15 cellular contexts compared by ENCODE assay signal in the genomic region with DNA sequence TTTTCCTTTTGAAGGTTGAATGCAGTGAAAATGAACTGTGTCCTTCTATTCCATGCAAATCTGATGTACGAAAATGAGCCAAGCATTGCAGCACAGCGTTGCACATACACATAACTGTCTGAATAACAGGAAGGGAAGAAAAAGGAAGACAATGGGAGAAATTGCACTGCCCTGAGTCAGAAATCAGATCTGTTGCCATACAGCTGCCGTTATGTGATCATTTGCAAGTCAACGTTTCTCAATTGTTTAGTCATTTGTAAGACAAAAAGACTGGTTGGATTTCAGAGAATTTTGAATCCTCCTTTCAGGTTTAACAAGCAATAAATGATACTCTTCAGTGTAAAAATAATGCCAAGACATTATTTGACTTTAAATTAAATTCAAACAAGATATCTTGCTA.
DNase-seq lines count a peak whose midpoint lies in the region; ATAC-seq, FAIRE-seq and TF ChIP-seq lines count a peak whose summit lies in the region.
"Had no signal": no experiment of that assay in that cellular context is flagged by ENCODE, and none has a peak within 500 bp of the region (broad histone marks: within the 10 kb centered on the region; RNA-seq: fewer than 3 reads in every experiment).

No MANE protein-coding gene starts in this region.

- DNase-seq in A549 (ENCODE audit: low read depth in 1 of 2, low spot score in 1 of 2) = peak in 1 of 2 experiments; percentile 12
- peak; percentile 71 to 99 for DNase-seq in cardiac fibroblast (ENCODE audit: low read depth in 2 of 2)
- DNase-seq in iris pigment epithelial cell (ENCODE audit: low read depth) = peak; percentile 96
- no peak for DNase-seq in GM13976 (ENCODE audit: low spot score)
- no peak for DNase-seq in natural killer cell treated with Interleukin-12 subunit alpha and Interleukin-12 subunit beta and Interleukin-15 and Interleukin-18, amount 100 ng/mL, for 72 hours (ENCODE audit: low spot score)
- no peak for DNase-seq in AG08395 (ENCODE audit: low spot score)
- DNase-seq: activated CD8-positive, alpha-beta memory T cell treated with anti-CD3 and anti-CD28 coated beads, Interleukin-2, amount 10 ng/mL, durations not matched to agents 7 days and 5 days; activated naive CD4-positive, alpha-beta T cell treated with Interleukin-2 at 50 U/mL for 16 hours; gastrocnemius medialis; left lung; NCI-H345; occipital lobe; stimulated activated CD8-positive, alpha-beta memory T cell treated with anti-CD3 and anti-CD28 coated beads, Interleukin-4, amount 100 ng/mL, for 48 hours had no signal

- no peak overlapping the region for H3K27ac Mint-ChIP-seq in natural killer cell treated with Interleukin-12 subunit alpha and Interleukin-12 subunit beta and Interleukin-15 and Interleukin-18, amount 100 ng/mL, for 72 hours
- H3K27ac Mint-ChIP-seq: activated CD8-positive, alpha-beta memory T cell treated with anti-CD3 and anti-CD28 coated beads, Interleukin-2, amount 10 ng/mL, durations not matched to agents 7 days and 5 days had no signal

- no peaks in the 10 kb centered on the region for H3K36me3 ChIP-seq in HUES64 (ENCODE audit: insufficient read depth, low read length)
- H3K36me3 ChIP-seq: gastrocnemius medialis, left lung had no signal

- TF ChIP-seq CTCF in A549 (IDR thresholded peaks at IDR 0.05) (no peak), cardiac fibroblast (IDR thresholded peaks at IDR 0.05; ENCODE audit: low read depth, low read length) (no peak), GM13976 (IDR thresholded peaks at IDR 0.05; ENCODE audit: borderline replicate concordance, control extremely low read depth, extremely low read depth, insufficient read depth, missing control alignments) (no peak)

- H3K4me1 Mint-ChIP-seq in natural killer cell treated with Interleukin-12 subunit alpha and Interleukin-12 subunit beta and Interleukin-15 and Interleukin-18, amount 100 ng/mL, for 72 hours (ENCODE audit: low read depth in 2 of 2) = no peaks in the 10 kb centered on the region
- H3K4me1 Mint-ChIP-seq: activated CD8-positive, alpha-beta memory T cell treated with anti-CD3 and anti-CD28 coated beads, Interleukin-2, amount 10 ng/mL, durations not matched to agents 7 days and 5 days had no signal

- no peak for TF ChIP-seq RAD21 in A549 (conservative IDR thresholded peaks at IDR 0.05 in 1 of 2, IDR thresholded peaks at IDR 0.05 in 1 of 2)

- H3K9me3 Mint-ChIP-seq in natural killer cell treated with Interleukin-12 subunit alpha and Interleukin-12 subunit beta and Interleukin-15 and Interleukin-18, amount 100 ng/mL, for 72 hours = peaks cover 3% of the 10 kb centered on the region

- H3K4me3 ChIP-seq in A549 = no peak overlapping the region
- no peak overlapping the region for H3K4me3 ChIP-seq in HUES64 (ENCODE audit: low read length)
- H3K4me3 ChIP-seq in cardiac fibroblast (replicated peaks in 1 of 2; ENCODE audit: low read depth in 2 of 2, low read length in 2 of 2) = no peak overlapping the region
- H3K4me3 ChIP-seq: gastrocnemius medialis, left lung had no signal

- POLR2A ChIA-PET in A549 (lab: Yijun Ruan, JAX) = no interaction called here

- no peak overlapping the region for H3K27ac ChIP-seq in A549
- H3K27ac ChIP-seq in HUES64 (ENCODE audit: low read depth, low read length) = peak overlapping the region; percentile 66
- H3K27ac ChIP-seq: gastrocnemius medialis, left lung had no signal

- WGBS in A549 (ENCODE audit: missing lambda C conversion rate) = 16% methylated on average over 4 of the region's 4 CpGs
- 45% methylated on average over 4 of the region's 4 CpGs for WGBS in HUES64

- H3K27me3 Mint-ChIP-seq in natural killer cell treated with Interleukin-12 subunit alpha and Interleukin-12 subunit beta and Interleukin-15 and Interleukin-18, amount 100 ng/mL, for 72 hours = peaks cover 0 to 2% of the 10 kb centered on the region in 2 donors
- H3K27me3 Mint-ChIP-seq: activated CD8-positive, alpha-beta memory T cell treated with anti-CD3 and anti-CD28 coated beads, Interleukin-2, amount 10 ng/mL, durations not matched to agents 7 days and 5 days had no signal

- no peak overlapping the region for H3K4me3 Mint-ChIP-seq in natural killer cell treated with Interleukin-12 subunit alpha and Interleukin-12 subunit beta and Interleukin-15 and Interleukin-18, amount 100 ng/mL, for 72 hours
- H3K4me3 Mint-ChIP-seq: activated CD8-positive, alpha-beta memory T cell treated with anti-CD3 and anti-CD28 coated beads, Interleukin-2, amount 10 ng/mL, durations not matched to agents 7 days and 5 days had no signal

- ATAC-seq in A549 (no peak; a peak in 1 of 6 replicates), GM21423 (IDR thresholded peaks at IDR 0.05; ENCODE audit: unreplicated experiment) (no peak)
- no peak for ATAC-seq in natural killer cell treated with Interleukin-12 subunit alpha and Interleukin-12 subunit beta and Interleukin-15 and Interleukin-18, amount 100 ng/mL, for 72 hours
- ATAC-seq: activated CD8-positive, alpha-beta memory T cell treated with anti-CD3 and anti-CD28 coated beads, Interleukin-2, amount 10 ng/mL, durations not matched to agents 7 days and 5 days; gastrocnemius medialis; left lung had no signal

- no peaks in the 10 kb centered on the region for H3K36me3 Mint-ChIP-seq in natural killer cell treated with Interleukin-12 subunit alpha and Interleukin-12 subunit beta and Interleukin-15 and Interleukin-18, amount 100 ng/mL, for 72 hours
- H3K36me3 Mint-ChIP-seq: activated CD8-positive, alpha-beta memory T cell treated with anti-CD3 and anti-CD28 coated beads, Interleukin-2, amount 10 ng/mL, durations not matched to agents 7 days and 5 days had no signal

- H3K4me2 ChIP-seq in A549 = 0 out of 3 replicates have a peak overlapping the region, but pooled peaks have one; percentile 26

- CTCF ChIA-PET in A549 (lab: Yijun Ruan, JAX) = no interaction called here

- H3K9me3 ChIP-seq in A549 (no peaks in the 10 kb centered on the region), HUES64 (ENCODE audit: insufficient read depth, low read depth, low read length) (no peaks in the 10 kb centered on the region)
- H3K9me3 ChIP-seq: gastrocnemius medialis, left lung had no signal

- TF ChIP-seq POLR2A in A549 (IDR thresholded peaks at IDR 0.05; ENCODE audit: low read length) = no peak

- 0 out of 2 replicates have a peak overlapping the region, but pooled peaks have one; percentile 15 for H3K9ac ChIP-seq in HUES64 (ENCODE audit: low read depth, low read length)

- in situ Hi-C loops in GM13976 (cut with MboI; ENCODE audit: low sequenced_read_pairs, unreplicated experiment) = no loop called here

- no peak for TF ChIP-seq EP300 in A549 (IDR thresholded peaks at IDR 0.05)

- H3K4me1 ChIP-seq in A549 (no peaks in the 10 kb centered on the region), HUES64 (ENCODE audit: insufficient read depth, low read length) (peaks cover 20% of the 10 kb centered on the region)
- H3K4me1 ChIP-seq: gastrocnemius medialis, left lung had no signal

- no peak for FAIRE-seq in A549 (lab: Jason Lieb, UNC)

- no peaks in the 10 kb centered on the region for H3K27me3 ChIP-seq in HUES64 (ENCODE audit: insufficient read depth, low read length)
- H3K27me3 ChIP-seq: gastrocnemius medialis, left lung had no signal

TF ChIP-seq in A549, 52 proteins besides CTCF, POLR2A, EP300 and RAD21 (continues in another document):
- TF ChIP-seq, protein P1, sequence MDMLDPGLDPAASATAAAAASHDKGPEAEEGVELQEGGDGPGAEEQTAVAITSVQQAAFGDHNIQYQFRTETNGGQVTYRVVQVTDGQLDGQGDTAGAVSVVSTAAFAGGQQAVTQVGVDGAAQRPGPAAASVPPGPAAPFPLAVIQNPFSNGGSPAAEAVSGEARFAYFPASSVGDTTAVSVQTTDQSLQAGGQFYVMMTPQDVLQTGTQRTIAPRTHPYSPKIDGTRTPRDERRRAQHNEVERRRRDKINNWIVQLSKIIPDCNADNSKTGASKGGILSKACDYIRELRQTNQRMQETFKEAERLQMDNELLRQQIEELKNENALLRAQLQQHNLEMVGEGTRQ (IDR thresholded peaks at IDR 0.05) = no peak
- TF ChIP-seq RCOR1 (IDR thresholded peaks at IDR 0.05; ENCODE audit: low read depth, low read length) (no peak), TFCP2L1 (CRISPR knock-in tag; IDR thresholded peaks at IDR 0.05) (no peak), HOXB5 (CRISPR knock-in tag; IDR thresholded peaks at IDR 0.05) (no peak), POLR2AphosphoS2 (conservative IDR thresholded peaks at IDR 0.05; ENCODE audit: low read length) (no peak), FOXS1 (CRISPR knock-in tag; IDR thresholded peaks at IDR 0.05) (no peak), ZFP36 (IDR thresholded peaks at IDR 0.05; ENCODE audit: borderline replicate concordance, partially characterized antibody) (no peak), JUN (IDR thresholded peaks at IDR 0.05) (no peak), KDM5A (IDR thresholded peaks at IDR 0.05) (no peak), BHLHE40 (IDR thresholded peaks at IDR 0.05; ENCODE audit: low read depth, low read length) (no peak), RARB (CRISPR knock-in tag; IDR thresholded peaks at IDR 0.05) (no peak), MYC (IDR thresholded peaks at IDR 0.05; ENCODE audit: borderline replicate concordance, low read length) (no peak), HDAC2 (IDR thresholded peaks at IDR 0.05) (no peak)
- TF ChIP-seq, protein P2, sequence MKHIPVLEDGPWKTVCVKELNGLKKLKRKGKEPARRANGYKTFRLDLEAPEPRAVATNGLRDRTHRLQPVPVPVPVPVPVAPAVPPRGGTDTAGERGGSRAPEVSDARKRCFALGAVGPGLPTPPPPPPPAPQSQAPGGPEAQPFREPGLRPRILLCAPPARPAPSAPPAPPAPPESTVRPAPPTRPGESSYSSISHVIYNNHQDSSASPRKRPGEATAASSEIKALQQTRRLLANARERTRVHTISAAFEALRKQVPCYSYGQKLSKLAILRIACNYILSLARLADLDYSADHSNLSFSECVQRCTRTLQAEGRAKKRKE (CRISPR knock-in tag; IDR thresholded peaks at IDR 0.05; ENCODE audit: low read depth) = no peak
- TF ChIP-seq, protein P3, sequence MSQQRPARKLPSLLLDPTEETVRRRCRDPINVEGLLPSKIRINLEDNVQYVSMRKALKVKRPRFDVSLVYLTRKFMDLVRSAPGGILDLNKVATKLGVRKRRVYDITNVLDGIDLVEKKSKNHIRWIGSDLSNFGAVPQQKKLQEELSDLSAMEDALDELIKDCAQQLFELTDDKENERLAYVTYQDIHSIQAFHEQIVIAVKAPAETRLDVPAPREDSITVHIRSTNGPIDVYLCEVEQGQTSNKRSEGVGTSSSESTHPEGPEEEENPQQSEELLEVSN (IDR thresholded peaks at IDR 0.05; ENCODE audit: borderline replicate concordance, low read depth) = no peak

Comparison
In these comparisons a context has a peak if more than half of its experiments do, and no peak if none do; other contexts are left out.
1. DNase-seq: peak in cardiac fibroblast (2 of 2) and iris pigment epithelial cell (single experiment); none in GM13976 (single experiment), natural killer cell treated with Interleukin-12 subunit alpha and Interleukin-12 subunit beta and Interleukin-15 and Interleukin-18, amount 100 ng/mL, for 72 hours (single experiment) and AG08395 (single experiment).